Comparison of ENCODE assay signal across 32 cellular contexts in the genomic region with DNA sequence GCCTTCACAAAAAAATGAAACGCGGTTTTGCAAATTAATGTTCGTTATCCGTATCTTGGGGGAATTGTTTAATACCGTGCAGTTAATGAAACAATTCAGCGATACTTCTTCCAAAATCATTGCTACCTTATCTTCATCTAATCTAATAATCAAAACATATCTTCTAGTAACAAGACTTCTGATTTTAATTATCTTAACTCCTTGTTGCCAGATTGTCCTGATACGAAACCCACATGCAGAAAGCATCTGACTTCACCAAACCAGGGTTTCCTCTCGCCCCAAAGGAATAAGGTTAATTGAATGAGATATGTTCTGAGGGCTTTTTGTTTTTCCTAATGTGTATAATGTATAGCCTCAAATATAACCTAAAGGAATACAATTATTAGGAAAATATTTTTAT.
"Had no signal": no experiment of that assay in that cellular context is flagged by ENCODE, and none has a peak within 500 bp of the region (broad histone marks: within the 10 kb centered on the region; RNA-seq: fewer than 3 reads in every experiment).

No MANE protein-coding gene starts in this region.

- H3K4me1 ChIP-seq: ascending aorta had no signal

- FAIRE-seq: bronchial epithelial cell, TTC549 had no signal

- H3K4me3 ChIP-seq: ascending aorta, cardiac muscle cell had no signal

- H3K9me3 ChIP-seq: ascending aorta had no signal

- ATAC-seq: activated CD8-positive, alpha-beta T cell treated with anti-CD3 and anti-CD28 coated beads for 36 hours; activated naive CD4-positive, alpha-beta T cell treated with anti-CD3 and anti-CD28 coated beads, Interleukin-2, amount 50 U/mL, for 72 hours; activated T-cell treated with anti-CD3 and anti-CD28 coated beads, Interleukin-2, amount 50 U/mL, for 4 hours; activated T-cell treated with anti-CD3 and anti-CD28 coated beads, Interleukin-2, amount 50 U/mL, for 72 hours; activated T-helper 17 cell treated with anti-CD3 and anti-CD28 coated beads, Interleukin-2, amount 50 U/mL, for 72 hours had no signal

- H3K27ac ChIP-seq: ascending aorta, cardiac muscle cell, VCaP had no signal

- DNase-seq: activated B cell treated with CpG ODN at 0.5 μM for 24 hours; activated CD4-positive, alpha-beta memory T cell treated with anti-CD3 and anti-CD28 coated beads for 36 hours; activated CD4-positive, alpha-beta T cell treated with anti-CD3 and anti-CD28 coated beads for 4 hours; activated CD4-positive, alpha-beta T cell treated with anti-CD3 and anti-CD28 coated beads, Interleukin-2, amount 10 ng/mL, durations not matched to agents 24 days and 14 days; activated CD4-positive, alpha-beta T cell treated with anti-CD3 and anti-CD28 coated beads, Interleukin-2, amount 50 U/mL, for 1 hour; activated CD4-positive, alpha-beta T cell treated with anti-CD3 and anti-CD28 coated beads, Interleukin-2, amount 50 U/mL, for 4 hours; activated CD4-positive, CD25-positive, alpha-beta regulatory T cell treated with anti-CD3 and anti-CD28 coated beads, Interleukin-2, amount 50 U/mL, for 72 hours; activated CD8-positive, alpha-beta memory T cell treated with anti-CD3 and anti-CD28 coated beads, Interleukin-2, amount 50 U/mL, for 4 hours; activated CD8-positive, alpha-beta T cell treated with anti-CD3 and anti-CD28 coated beads for 36 hours; activated effector memory CD4-positive, alpha-beta T cell treated with anti-CD3 and anti-CD28 coated beads, Interleukin-2, amount 50 U/mL, for 16 hours; activated gamma-delta T cell treated with Interleukin-2 at 50 U/mL for 16 hours; activated naive CD4-positive, alpha-beta T cell; activated naive CD4-positive, alpha-beta T cell treated with anti-CD3 and anti-CD28 coated beads for 36 hours; activated naive CD4-positive, alpha-beta T cell treated with anti-CD3 and anti-CD28 coated beads, Interleukin-2, amount 50 U/mL, for 16 hours; activated naive CD8-positive, alpha-beta T cell treated with anti-CD3 and anti-CD28 coated beads for 36 hours; activated T-cell treated with anti-CD3 and anti-CD28 coated beads for 4 hours; activated T-cell treated with anti-CD3 and anti-CD28 coated beads, Interleukin-2, amount 50 U/mL, for 1 hour; activated T-cell treated with anti-CD3 and anti-CD28 coated beads, Interleukin-2, amount 50 U/mL, for 4 hours; activated T-cell treated with anti-CD3 and anti-CD28 coated beads, Interleukin-2, amount 50 U/mL, for 72 hours; amygdala; anterior cingulate cortex; caudate nucleus; cerebellar nuclear complex; T-helper 2 cell; T-helper 9 cell had no signal

- H3K27me3 ChIP-seq: ascending aorta, cardiac muscle cell had no signal
